8 cellular contexts compared by ENCODE assay signal in genomic region chr11:78586452-78587046, GRCh38. TPM values are rescaled to one million over a fixed set of nuclear protein-coding genes. Genes with fewer than 3 reads are reported as not detected.
DNase-seq lines count a peak whose midpoint lies in the region; ATAC-seq and TF ChIP-seq lines count a peak whose summit lies in the region.

No MANE protein-coding gene starts in this region.

- DNase-seq in CD8-positive, alpha-beta T cell = no peak
- DNase-seq in HT-29 (ENCODE audit: low spot score) (peak; percentile 58), superior temporal gyrus (ENCODE audit: extremely low spot score) (no peak), NCI-H1092 treated with DMSO at 0.1 percent for 48 hours (lab: John Stamatoyannopoulos, UW) (no peak)

- H3K27ac Mint-ChIP-seq in CD8-positive, alpha-beta T cell = no peak overlapping the region

- H3K36me3 ChIP-seq in CD8-positive, alpha-beta T cell (ENCODE audit: insufficient read depth, low read length) = no peaks in the 10 kb centered on the region
- no peaks in the 10 kb centered on the region for H3K36me3 ChIP-seq in liver (ENCODE audit: control insufficient read depth in 4 of 4, insufficient read depth in 3 of 4, low read depth in 1 of 4, low read length in 3 of 4)

- no peaks in the 10 kb centered on the region for H3K4me1 Mint-ChIP-seq in CD8-positive, alpha-beta T cell (ENCODE audit: low read depth)

- H3K36me3 Mint-ChIP-seq in CD8-positive, alpha-beta T cell = peaks cover 7% of the 10 kb centered on the region

- intact Hi-C loops in CD8-positive, alpha-beta T cell (cut with DNase I, micrococcal nuclease) = no loop called here

- H3K9me3 Mint-ChIP-seq in CD8-positive, alpha-beta T cell = peaks cover 18% of the 10 kb centered on the region

- H3K9me3 ChIP-seq in CD8-positive, alpha-beta T cell (ENCODE audit: low read length) = no peaks in the 10 kb centered on the region
- H3K9me3 ChIP-seq in liver (ENCODE audit: control insufficient read depth in 4 of 4, low read length in 3 of 4) = peaks cover 0 to 28% (median 7%) of the 10 kb centered on the region in 4 donors

- peak; percentile 58 for TF ChIP-seq CTCF in CD8-positive, alpha-beta T cell (IDR thresholded peaks at IDR 0.05)
- TF ChIP-seq CTCF in VCaP (conservative IDR thresholded peaks at IDR 0.05) = peak; percentile 87
- peak; percentile 47 for TF ChIP-seq CTCF in liver (IDR thresholded peaks at IDR 0.05; ENCODE audit: low read depth, low read length, missing input control)

- no peak overlapping the region for H3K9ac ChIP-seq in liver (ENCODE audit: low read depth in 1 of 2, low read length in 2 of 2)

- peak; percentile 54 to 64 for TF ChIP-seq RAD21 in liver (IDR thresholded peaks at IDR 0.05)

- no peaks in the 10 kb centered on the region for H3K27me3 ChIP-seq in CD8-positive, alpha-beta T cell (ENCODE audit: insufficient read depth, low read length)
- no peaks in the 10 kb centered on the region for H3K27me3 ChIP-seq in liver (ENCODE audit: control insufficient read depth in 4 of 4, insufficient read depth in 4 of 4, low read length in 3 of 4)

- no peak overlapping the region for H3K4me3 ChIP-seq in CD8-positive, alpha-beta T cell (ENCODE audit: low read depth, low read length)
- no peak overlapping the region for H3K4me3 ChIP-seq in liver (ENCODE audit: low read depth in 1 of 3, low read length in 3 of 3)

- ATAC-seq in CD8-positive, alpha-beta T cell = peak; percentile 36
- ATAC-seq in HG03432 (IDR thresholded peaks at IDR 0.05; ENCODE audit: unreplicated experiment) (no peak), HG03159 (IDR thresholded peaks at IDR 0.05; ENCODE audit: unreplicated experiment) (no peak)

- H3K4me1 ChIP-seq in CD8-positive, alpha-beta T cell (ENCODE audit: insufficient read depth, low read length) = no peaks in the 10 kb centered on the region
- no peaks in the 10 kb centered on the region for H3K4me1 ChIP-seq in liver (ENCODE audit: control insufficient read depth in 4 of 4, insufficient read depth in 4 of 4, low read length in 3 of 4)

- WGBS in liver = 97% methylated on average over 1 of the region's 1 CpG

- CTCF ChIA-PET in CD8-positive, alpha-beta T cell (lab: Charles Lee) = interaction anchor here (0.7 to 1.4 kb wide), 3 partner anchors 12 to 45 kb away, joined by 3 to 5 read pairs (median 4); partner anchors contain the start of gene NARS2

- H3K27ac ChIP-seq in CD8-positive, alpha-beta T cell (ENCODE audit: low read depth, low read length) = no peak overlapping the region
- H3K27ac ChIP-seq in VCaP (no peak overlapping the region), liver (ENCODE audit: low read depth in 1 of 2, low read length in 2 of 2) (no peak overlapping the region)

- peaks cover 4% of the 10 kb centered on the region for H3K27me3 Mint-ChIP-seq in CD8-positive, alpha-beta T cell (ENCODE audit: low read depth)

- POLR2A ChIA-PET in CD8-positive, alpha-beta T cell (lab: Charles Lee) = no interaction called here

- H3K4me3 Mint-ChIP-seq in CD8-positive, alpha-beta T cell = no peak overlapping the region

TF ChIP-seq in liver, 16 proteins besides CTCF, POLR2A, EP300 and RAD21:
- TF ChIP-seq HNF4G (IDR thresholded peaks at IDR 0.05) = no peak
- no peak for TF ChIP-seq RXRA (IDR thresholded peaks at IDR 0.05)
- no peak for TF ChIP-seq YY1 (IDR thresholded peaks at IDR 0.05)
- TF ChIP-seq NR2F2 (IDR thresholded peaks at IDR 0.05) = no peak
- no peak for TF ChIP-seq FOXA2 (IDR thresholded peaks at IDR 0.05)
TF ChIP-seq in liver: peak in this region for 0.

RNA-seq across cellular contexts. Expression of gene NARS2, which starts 11.9 kb away (rescaled TPM):
- 1 to 10 TPM; 6.3 to 8.3 TPM for total RNA-seq in CD8-positive, alpha-beta T cell
- 14.0 and 20.8 TPM in 2 replicates for total RNA-seq in HT-29 (2014; rRNA removed; shearing (Covaris generic))
- total RNA-seq in liver = 10 to 100 TPM; 12.7 to 19.4 TPM
- 10 to 100 TPM; 10.4 to 10.9 TPM for polyA plus RNA-seq in liver
